ENCODE assay signal across 9 cellular contexts in the genomic region with DNA sequence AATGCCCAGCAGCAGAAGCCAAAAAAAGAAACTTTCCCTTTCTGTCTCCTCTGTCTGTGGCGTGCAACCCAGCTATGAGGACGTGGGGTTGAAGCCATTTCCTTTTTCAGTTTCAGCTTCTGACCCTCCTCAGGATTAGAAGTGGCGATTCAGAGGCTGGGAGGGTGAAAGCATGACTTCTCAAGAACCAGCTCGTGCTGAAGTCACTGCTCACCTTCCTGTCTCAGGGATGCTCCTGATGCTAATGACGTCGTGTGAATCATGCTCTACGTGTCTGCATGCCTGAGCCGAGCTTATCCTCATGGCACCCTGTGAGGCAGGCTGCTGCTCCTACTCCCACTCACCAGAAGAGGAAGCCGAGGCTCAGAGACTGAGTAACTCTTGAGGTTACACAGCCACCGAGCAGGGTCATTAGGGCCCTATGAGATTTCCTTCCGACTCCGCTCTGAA. TPM values are rescaled to one million over a fixed set of nuclear protein-coding genes. Genes with fewer than 3 reads are reported as not detected.
DNase-seq lines count a peak whose midpoint lies in the region; ATAC-seq and TF ChIP-seq lines count a peak whose summit lies in the region.
"Had no signal": no experiment of that assay in that cellular context is flagged by ENCODE, and none has a peak within 500 bp of the region (broad histone marks: within the 10 kb centered on the region; RNA-seq: fewer than 3 reads in every experiment).

No MANE protein-coding gene starts in this region.

- TF ChIP-seq CTCF in activated CD8-positive, alpha-beta T cell treated with anti-CD3 and anti-CD28 coated beads for 36 hours (IDR thresholded peaks at IDR 0.05), result no peak
- TF ChIP-seq CTCF in choroid plexus epithelial cell (conservative IDR thresholded peaks at IDR 0.05; ENCODE audit: low read depth, low read length), result peak; percentile 9

- intact Hi-C loops in activated CD8-positive, alpha-beta T cell treated with anti-CD3 and anti-CD28 coated beads for 36 hours (cut with micrococcal nuclease), result no loop called here
- intact Hi-C loops in left colon (cut with DNase I, micrococcal nuclease), result no loop called here

- CTCF ChIA-PET in activated CD8-positive, alpha-beta T cell treated with anti-CD3 and anti-CD28 coated beads for 36 hours (lab: Charles Lee), result interaction anchor here (0.7 to 1.2 kb wide), 5 partner anchors 9 to 120 kb away, joined by 3 read pairs; no protein-coding TSS in a partner anchor
- CTCF ChIA-PET in activated CD8-positive, alpha-beta T cell treated with anti-CD3 and anti-CD28 coated beads, Interleukin-2, amount 10 ng/mL, durations not matched to agents 7 days and 5 days (lab: Charles Lee), result interaction anchor here (0.9 to 3.1 kb wide), 3 partner anchors 12 to 17 kb away, joined by 4 to 14 read pairs (median 6); no protein-coding TSS in a partner anchor

- no peak overlapping the region for H3K4me3 ChIP-seq in choroid plexus epithelial cell (ENCODE audit: low read depth, low read length)
- H3K4me3 ChIP-seq: skin epidermis had no signal

- H3K27ac Mint-ChIP-seq in activated CD8-positive, alpha-beta T cell treated with anti-CD3 and anti-CD28 coated beads for 36 hours, result no peak overlapping the region
- no peak overlapping the region for H3K27ac Mint-ChIP-seq in activated CD8-positive, alpha-beta T cell treated with anti-CD3 and anti-CD28 coated beads, Interleukin-2, amount 10 ng/mL, durations not matched to agents 7 days and 5 days

- ATAC-seq in activated CD8-positive, alpha-beta T cell treated with anti-CD3 and anti-CD28 coated beads for 36 hours, result peak; percentile 89
- ATAC-seq in activated CD8-positive, alpha-beta T cell treated with anti-CD3 and anti-CD28 coated beads, Interleukin-2, amount 10 ng/mL, durations not matched to agents 7 days and 5 days, result no peak
- peak; percentile 80 for ATAC-seq in GM21825 (IDR thresholded peaks at IDR 0.05; ENCODE audit: unreplicated experiment)
- ATAC-seq in left colon, result no peak

- peaks cover 7% of the 10 kb centered on the region for H3K4me1 Mint-ChIP-seq in activated CD8-positive, alpha-beta T cell treated with anti-CD3 and anti-CD28 coated beads for 36 hours (ENCODE audit: low read depth)
- H3K4me1 Mint-ChIP-seq in activated CD8-positive, alpha-beta T cell treated with anti-CD3 and anti-CD28 coated beads, Interleukin-2, amount 10 ng/mL, durations not matched to agents 7 days and 5 days (ENCODE audit: low read depth), result peaks cover 11% of the 10 kb centered on the region

- H3K27me3 Mint-ChIP-seq in activated CD8-positive, alpha-beta T cell treated with anti-CD3 and anti-CD28 coated beads for 36 hours, result peaks cover 27% of the 10 kb centered on the region
- H3K27me3 Mint-ChIP-seq in activated CD8-positive, alpha-beta T cell treated with anti-CD3 and anti-CD28 coated beads, Interleukin-2, amount 10 ng/mL, durations not matched to agents 7 days and 5 days (ENCODE audit: low read depth), result peaks cover 38% of the 10 kb centered on the region

- no peaks in the 10 kb centered on the region for H3K9me3 Mint-ChIP-seq in activated CD8-positive, alpha-beta T cell treated with anti-CD3 and anti-CD28 coated beads for 36 hours
- H3K9me3 Mint-ChIP-seq in activated CD8-positive, alpha-beta T cell treated with anti-CD3 and anti-CD28 coated beads, Interleukin-2, amount 10 ng/mL, durations not matched to agents 7 days and 5 days (ENCODE audit: insufficient read depth), result no peaks in the 10 kb centered on the region

- H3K36me3 Mint-ChIP-seq in activated CD8-positive, alpha-beta T cell treated with anti-CD3 and anti-CD28 coated beads for 36 hours (ENCODE audit: low read depth), result no peaks in the 10 kb centered on the region
- no peaks in the 10 kb centered on the region for H3K36me3 Mint-ChIP-seq in activated CD8-positive, alpha-beta T cell treated with anti-CD3 and anti-CD28 coated beads, Interleukin-2, amount 10 ng/mL, durations not matched to agents 7 days and 5 days (ENCODE audit: low read depth)

- POLR2A ChIA-PET in activated CD8-positive, alpha-beta T cell treated with anti-CD3 and anti-CD28 coated beads for 36 hours (lab: Charles Lee), result no interaction called here
- POLR2A ChIA-PET in activated CD8-positive, alpha-beta T cell treated with anti-CD3 and anti-CD28 coated beads, Interleukin-2, amount 10 ng/mL, durations not matched to agents 7 days and 5 days (lab: Charles Lee), result no interaction called here

- no peak overlapping the region for H3K4me3 Mint-ChIP-seq in activated CD8-positive, alpha-beta T cell treated with anti-CD3 and anti-CD28 coated beads for 36 hours
- H3K4me3 Mint-ChIP-seq in activated CD8-positive, alpha-beta T cell treated with anti-CD3 and anti-CD28 coated beads, Interleukin-2, amount 10 ng/mL, durations not matched to agents 7 days and 5 days, result no peak overlapping the region

- peak; percentile 64 for DNase-seq in activated CD8-positive, alpha-beta T cell treated with anti-CD3 and anti-CD28 coated beads for 36 hours
- DNase-seq in activated CD8-positive, alpha-beta T cell treated with anti-CD3 and anti-CD28 coated beads, Interleukin-2, amount 10 ng/mL, durations not matched to agents 7 days and 5 days, result no peak
- peak; percentile 94 to 96 for DNase-seq in Kasumi-1 (lab: John Stamatoyannopoulos, UW)
- peak; percentile 85 for DNase-seq in choroid plexus epithelial cell (ENCODE audit: low read depth)
- peak; percentile 69 for DNase-seq in stimulated activated CD4-positive, alpha-beta T cell treated with anti-CD3 and anti-CD28 coated beads, Interleukin-1b, Interleukin-23, amount 100 ng/mL, for 48 hours
- no peak for DNase-seq in left colon
- DNase-seq in activated CD8-positive, alpha-beta memory T cell treated with anti-CD3 and anti-CD28 coated beads, Interleukin-2, amount 50 U/mL, for 48 hours, result no peak

RNA-seq across cellular contexts. Expression of a gene that starts 5.7 kb away (rescaled TPM):
- not detected for total RNA-seq in activated CD8-positive, alpha-beta T cell treated with anti-CD3 and anti-CD28 coated beads for 36 hours
- total RNA-seq in activated CD8-positive, alpha-beta T cell treated with anti-CD3 and anti-CD28 coated beads, Interleukin-2, amount 10 ng/mL, durations not matched to agents 7 days and 5 days, result not detected
- total RNA-seq in left colon, result not detected

RNA-seq across cellular contexts. Expression of a gene that starts 13.7 kb away (rescaled TPM):
- total RNA-seq in activated CD8-positive, alpha-beta T cell treated with anti-CD3 and anti-CD28 coated beads for 36 hours, result 10 to 100 TPM; 20.7 to 24.8 TPM
- total RNA-seq in activated CD8-positive, alpha-beta T cell treated with anti-CD3 and anti-CD28 coated beads, Interleukin-2, amount 10 ng/mL, durations not matched to agents 7 days and 5 days, result 10 to 100 TPM; 16.1 to 17.6 TPM
- 10 to 100 TPM; 12.5 to 15.0 TPM for total RNA-seq in left colon

RNA-seq across cellular contexts. Expression of a gene that starts 40.2 kb away (rescaled TPM):
- not detected for total RNA-seq in activated CD8-positive, alpha-beta T cell treated with anti-CD3 and anti-CD28 coated beads for 36 hours
- not detected for total RNA-seq in activated CD8-positive, alpha-beta T cell treated with anti-CD3 and anti-CD28 coated beads, Interleukin-2, amount 10 ng/mL, durations not matched to agents 7 days and 5 days
- total RNA-seq in left colon, result not detected

RNA-seq across cellular contexts. Expression of a gene that starts 48.0 kb away (rescaled TPM):
- total RNA-seq in activated CD8-positive, alpha-beta T cell treated with anti-CD3 and anti-CD28 coated beads for 36 hours, result not detected
- not detected for total RNA-seq in activated CD8-positive, alpha-beta T cell treated with anti-CD3 and anti-CD28 coated beads, Interleukin-2, amount 10 ng/mL, durations not matched to agents 7 days and 5 days
- under 1 TPM in 1 of 2 donors, not detected in 1; 0.45 TPM for total RNA-seq in left colon

Comparison
In these comparisons a context has a peak if more than half of its experiments do, and no peak if none do; other contexts are left out.
1. ATAC-seq: peak in activated CD8-positive, alpha-beta T cell treated with anti-CD3 and anti-CD28 coated beads for 36 hours (single experiment) and GM21825 (single experiment); none in activated CD8-positive, alpha-beta T cell treated with anti-CD3 and anti-CD28 coated beads, Interleukin-2, amount 10 ng/mL, durations not matched to agents 7 days and 5 days (single experiment) and left colon (single experiment).
2. DNase-seq: peak in activated CD8-positive, alpha-beta T cell treated with anti-CD3 and anti-CD28 coated beads for 36 hours (single experiment), Kasumi-1 (2 of 2), choroid plexus epithelial cell (single experiment) and stimulated activated CD4-positive, alpha-beta T cell treated with anti-CD3 and anti-CD28 coated beads, Interleukin-1b, Interleukin-23, amount 100 ng/mL, for 48 hours (single experiment); none in activated CD8-positive, alpha-beta T cell treated with anti-CD3 and anti-CD28 coated beads, Interleukin-2, amount 10 ng/mL, durations not matched to agents 7 days and 5 days (single experiment), left colon (0 of 2) and activated CD8-positive, alpha-beta memory T cell treated with anti-CD3 and anti-CD28 coated beads, Interleukin-2, amount 50 U/mL, for 48 hours (single experiment).